In the genomic region with DNA sequence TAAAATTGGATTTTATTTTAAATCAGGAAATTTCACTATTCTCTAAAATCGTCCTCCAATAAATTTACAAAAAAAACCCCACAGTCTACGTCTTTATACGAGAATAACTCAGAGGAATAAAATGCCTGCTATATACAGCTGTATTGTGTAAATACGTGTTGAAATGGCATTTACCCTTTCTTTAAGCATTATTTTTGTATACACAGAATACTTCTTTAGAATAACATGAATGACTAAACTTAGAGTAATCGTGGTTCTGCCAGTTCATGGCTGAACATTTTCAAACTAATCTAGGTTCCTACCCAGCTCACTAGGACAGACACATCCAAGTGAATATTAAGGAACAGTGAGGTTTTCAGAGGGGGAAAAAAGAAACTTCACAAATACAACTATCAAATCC, we compare ENCODE assay signal across 17 cellular contexts.
"Had no signal": no experiment of that assay in that cellular context is flagged by ENCODE, and none has a peak within 500 bp of the region (broad histone marks: within the 10 kb centered on the region; RNA-seq: fewer than 3 reads in every experiment).

No MANE protein-coding gene starts in this region.

- H3K36me3 ChIP-seq: uterus had no signal

- H3K9me3 Mint-ChIP-seq: activated naive CD4-positive, alpha-beta T cell treated with anti-CD3 and anti-CD28 coated beads for 36 hours; activated naive CD8-positive, alpha-beta T cell treated with anti-CD3 and anti-CD28 coated beads, Interleukin-2, amount 50 U/mL, for 24 hours; activated T-helper 2 cell treated with anti-CD3 and anti-CD28 coated beads, Interferon-gamma antibody, Interleukin-2, Interleukin-4, amounts not matched to agents 10 μg/mL and 5 μg/mL and 100 μg/mL, durations not matched to agents 14 hours and 24 hours and 36 hours; effector memory CD8-positive, alpha-beta T cell; T-helper 2 cell treated with Interferon-gamma antibody and Interleukin-4, amounts not matched to agents 5 μg/mL and 100 μg/mL, for 36 hours had no signal

- H3K4me3 Mint-ChIP-seq: activated naive CD4-positive, alpha-beta T cell treated with anti-CD3 and anti-CD28 coated beads for 36 hours; activated naive CD8-positive, alpha-beta T cell treated with anti-CD3 and anti-CD28 coated beads, Interleukin-2, amount 50 U/mL, for 24 hours; effector memory CD8-positive, alpha-beta T cell; naive B cell; stimulated activated naive CD8-positive, alpha-beta T cell treated with anti-CD3 and anti-CD28 coated beads, Interleukin-15, amount 100 ng/mL, for 72 hours; T-helper 2 cell treated with Interferon-gamma antibody and Interleukin-4, amounts not matched to agents 5 μg/mL and 100 μg/mL, for 36 hours had no signal

- H3K27ac Mint-ChIP-seq: activated naive CD4-positive, alpha-beta T cell treated with anti-CD3 and anti-CD28 coated beads for 36 hours; activated naive CD8-positive, alpha-beta T cell treated with anti-CD3 and anti-CD28 coated beads, Interleukin-2, amount 50 U/mL, for 24 hours; activated T-helper 2 cell treated with anti-CD3 and anti-CD28 coated beads, Interferon-gamma antibody, Interleukin-2, Interleukin-4, amounts not matched to agents 10 μg/mL and 5 μg/mL and 100 μg/mL, durations not matched to agents 14 hours and 24 hours and 36 hours; naive B cell; progenitor cell of endocrine pancreas; stimulated activated naive CD8-positive, alpha-beta T cell treated with anti-CD3 and anti-CD28 coated beads, Interleukin-15, amount 100 ng/mL, for 72 hours; T-helper 2 cell treated with Interferon-gamma antibody and Interleukin-4, amounts not matched to agents 5 μg/mL and 100 μg/mL, for 36 hours had no signal

- DNase-seq: activated naive CD4-positive, alpha-beta T cell treated with anti-CD3 and anti-CD28 coated beads for 36 hours; activated naive CD8-positive, alpha-beta T cell treated with anti-CD3 and anti-CD28 coated beads, Interleukin-2, amount 50 U/mL, for 24 hours; activated T-cell treated with anti-CD3 and anti-CD28 coated beads for 4 hours; effector memory CD8-positive, alpha-beta T cell; left colon; naive B cell; right cardiac atrium; SJCRH30; stimulated activated naive CD8-positive, alpha-beta T cell treated with anti-CD3 and anti-CD28 coated beads, Interleukin-15, amount 100 ng/mL, for 72 hours; SW 1271; uterus had no signal

- H3K27me3 Mint-ChIP-seq: activated naive CD8-positive, alpha-beta T cell treated with anti-CD3 and anti-CD28 coated beads, Interleukin-2, amount 50 U/mL, for 24 hours; effector memory CD8-positive, alpha-beta T cell; naive B cell; progenitor cell of endocrine pancreas; stimulated activated naive CD8-positive, alpha-beta T cell treated with anti-CD3 and anti-CD28 coated beads, Interleukin-15, amount 100 ng/mL, for 72 hours had no signal

- H3K9me3 ChIP-seq: gastroesophageal sphincter, SJCRH30, uterus had no signal

- H3K27me3 ChIP-seq: gastroesophageal sphincter, SJCRH30, uterus had no signal

- H3K27ac ChIP-seq: epithelial cell of prostate, gastroesophageal sphincter, SJCRH30, uterus had no signal

- ATAC-seq: activated naive CD8-positive, alpha-beta T cell treated with anti-CD3 and anti-CD28 coated beads, Interleukin-2, amount 50 U/mL, for 24 hours; effector memory CD8-positive, alpha-beta T cell; gastroesophageal sphincter; left colon; right cardiac atrium; stimulated activated naive CD8-positive, alpha-beta T cell treated with anti-CD3 and anti-CD28 coated beads, Interleukin-15, amount 100 ng/mL, for 72 hours had no signal

- H3K4me3 ChIP-seq: gastroesophageal sphincter, lung, SJCRH30, uterus had no signal
